In genomic region chr7:127786184-127786583, GRCh38 we compare ENCODE assay signal across 20 cellular contexts.
"Had no signal": no experiment of that assay in that cellular context is flagged by ENCODE, and none has a peak within 500 bp of the region (broad histone marks: within the 10 kb centered on the region; RNA-seq: fewer than 3 reads in every experiment).

No MANE protein-coding gene starts in this region.

- H3K27me3 ChIP-seq: breast epithelium, spleen, tibial artery, uterus had no signal

- H3K27ac Mint-ChIP-seq: activated B cell treated with CpG ODN at 0.5 μM for 24 hours; activated naive CD4-positive, alpha-beta T cell treated with anti-CD3 and anti-CD28 coated beads, Interleukin-2, amount 50 U/mL, for 72 hours; naive thymus-derived CD4-positive, alpha-beta T cell; stimulated activated memory B cell treated with anti-CD40 and anti-IgM and Interleukin-4, amounts not matched to agents 10 μg/mL and 1 μg/mL and 100 μg/mL, for 72 hours; T-helper 1 cell treated with Interleukin-12 subunit alpha and Interleukin-12 subunit beta and Interleukin-4 antibody, amounts not matched to agents 30 μg/mL and 1 μg/mL, for 36 hours had no signal

- H3K36me3 ChIP-seq: breast epithelium, tibial artery, uterus had no signal

- H3K27ac ChIP-seq: breast epithelium, spleen, tibial artery, uterus had no signal

- DNase-seq: activated B cell treated with CpG ODN at 0.5 μM for 24 hours; activated CD4-positive, alpha-beta T cell treated with anti-CD3 and anti-CD28 coated beads, Interleukin-2, amount 50 U/mL, for 1 hour; activated effector memory CD4-positive, alpha-beta T cell treated with Interleukin-2 at 50 U/mL for 16 hours; activated T-cell treated with anti-CD3 and anti-CD28 coated beads, Interleukin-2, amount 50 U/mL, for 1 hour; glutamatergic neuron; immature natural killer cell; left colon; naive thymus-derived CD4-positive, alpha-beta T cell; posterior cingulate gyrus; right cardiac atrium; spleen; stimulated activated CD4-positive, alpha-beta T cell treated with anti-CD3 and anti-CD28 coated beads, Interleukin-1b, Interleukin-23, amount 100 ng/mL, for 48 hours; tibial artery; uterus had no signal

- H3K9me3 Mint-ChIP-seq: activated B cell treated with CpG ODN at 0.5 μM for 24 hours; activated naive CD4-positive, alpha-beta T cell treated with anti-CD3 and anti-CD28 coated beads, Interleukin-2, amount 50 U/mL, for 72 hours; immature natural killer cell; stimulated activated memory B cell treated with anti-CD40 and anti-IgM and Interleukin-4, amounts not matched to agents 10 μg/mL and 1 μg/mL and 100 μg/mL, for 72 hours; T-helper 1 cell treated with Interleukin-12 subunit alpha and Interleukin-12 subunit beta and Interleukin-4 antibody, amounts not matched to agents 30 μg/mL and 1 μg/mL, for 36 hours had no signal

- H3K4me3 ChIP-seq: breast epithelium, lung, spleen, tibial artery, uterus had no signal

- H3K4me3 Mint-ChIP-seq: activated B cell treated with CpG ODN at 0.5 μM for 24 hours; immature natural killer cell; naive thymus-derived CD4-positive, alpha-beta T cell; stimulated activated memory B cell treated with anti-CD40 and anti-IgM and Interleukin-4, amounts not matched to agents 10 μg/mL and 1 μg/mL and 100 μg/mL, for 72 hours; T-helper 1 cell treated with Interleukin-12 subunit alpha and Interleukin-12 subunit beta and Interleukin-4 antibody, amounts not matched to agents 30 μg/mL and 1 μg/mL, for 36 hours had no signal

- H3K9me3 ChIP-seq: breast epithelium, spleen, tibial artery, uterus had no signal

- FAIRE-seq: colon had no signal

- ATAC-seq: activated naive CD4-positive, alpha-beta T cell treated with anti-CD3 and anti-CD28 coated beads, Interleukin-2, amount 50 U/mL, for 72 hours; left colon; naive thymus-derived CD4-positive, alpha-beta T cell; right cardiac atrium; stimulated activated memory B cell treated with anti-CD40 and anti-IgM and Interleukin-4, amounts not matched to agents 10 μg/mL and 1 μg/mL and 100 μg/mL, for 72 hours had no signal

- H3K4me1 ChIP-seq: breast epithelium, uterus had no signal

- H3K27me3 Mint-ChIP-seq: activated B cell treated with CpG ODN at 0.5 μM for 24 hours; naive thymus-derived CD4-positive, alpha-beta T cell; stimulated activated memory B cell treated with anti-CD40 and anti-IgM and Interleukin-4, amounts not matched to agents 10 μg/mL and 1 μg/mL and 100 μg/mL, for 72 hours had no signal
